19 cellular contexts compared by ENCODE assay signal in the genomic region with DNA sequence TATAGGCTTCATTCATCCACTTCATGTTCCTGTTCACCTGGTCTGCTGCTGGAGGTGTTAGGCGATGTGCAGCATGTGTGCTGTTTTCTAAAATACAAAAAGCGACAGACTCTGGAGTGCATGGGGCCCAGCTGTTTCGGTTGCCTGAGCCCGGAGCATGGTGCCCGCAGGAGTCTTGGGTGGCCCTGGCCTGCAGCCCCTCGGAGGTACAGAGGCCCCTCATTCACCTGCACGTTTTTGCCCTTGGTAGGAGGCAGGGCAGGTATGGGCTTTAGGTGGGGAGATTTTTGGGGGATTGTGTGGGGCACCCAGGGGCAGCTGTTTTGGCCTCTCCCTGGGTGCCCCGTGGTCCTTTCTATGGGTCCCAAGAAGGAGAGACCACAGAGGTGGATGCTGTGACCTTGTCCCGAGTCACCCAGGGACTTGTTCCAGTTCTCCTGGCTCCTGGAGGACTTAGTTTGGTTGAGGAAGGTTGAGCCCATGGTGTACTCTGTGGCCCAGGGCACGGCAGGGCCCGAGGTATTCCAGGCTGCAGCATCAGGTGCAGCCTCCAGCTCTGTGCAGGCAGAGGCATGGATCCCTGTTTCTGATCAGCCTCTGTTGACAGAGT.
"Had no signal": no experiment of that assay in that cellular context is flagged by ENCODE, and none has a peak within 500 bp of the region (broad histone marks: within the 10 kb centered on the region; RNA-seq: fewer than 3 reads in every experiment).

No MANE protein-coding gene starts in this region.

- H3K9me3 Mint-ChIP-seq: activated CD4-positive, alpha-beta T cell treated with anti-CD3 and anti-CD28 coated beads, Interleukin-2, amount 10 ng/mL, durations not matched to agents 24 days and 14 days; activated naive CD4-positive, alpha-beta T cell treated with anti-CD3 and anti-CD28 coated beads, Interleukin-2, amount 50 U/mL, for 24 hours; naive B cell; neural crest cell; stimulated activated naive CD8-positive, alpha-beta T cell treated with anti-CD3 and anti-CD28 coated beads, Interleukin-15, amount 100 ng/mL, for 72 hours; T-cell; T-helper 2 cell treated with Interferon-gamma antibody and Interleukin-4, amounts not matched to agents 5 μg/mL and 100 μg/mL, for 36 hours had no signal

- H3K4me1 ChIP-seq: body of pancreas, foreskin keratinocyte, SJCRH30 had no signal

- H3K9me3 ChIP-seq: body of pancreas, SJCRH30 had no signal

- H3K27ac ChIP-seq: body of pancreas, foreskin keratinocyte, hepatocyte, SJCRH30, VCaP had no signal

- ATAC-seq: activated CD4-positive, CD25-positive, alpha-beta regulatory T cell treated with anti-CD3 and anti-CD28 coated beads, Interleukin-2, amount 50 U/mL, for 24 hours; activated CD8-positive, alpha-beta T cell treated with anti-CD3 and anti-CD28 coated beads, Interleukin-2, amount 10 ng/mL, durations not matched to agents 7 days and 5 days; body of pancreas; foreskin keratinocyte; stimulated activated naive CD8-positive, alpha-beta T cell treated with anti-CD3 and anti-CD28 coated beads, Interleukin-15, amount 100 ng/mL, for 72 hours; T-cell had no signal

- H3K4me2 ChIP-seq: hepatocyte had no signal

- H3K27ac Mint-ChIP-seq: activated CD4-positive, alpha-beta T cell treated with anti-CD3 and anti-CD28 coated beads, Interleukin-2, amount 10 ng/mL, durations not matched to agents 24 days and 14 days; activated CD8-positive, alpha-beta T cell treated with anti-CD3 and anti-CD28 coated beads, Interleukin-2, amount 10 ng/mL, durations not matched to agents 7 days and 5 days; naive B cell; T-cell; T-helper 2 cell treated with Interferon-gamma antibody and Interleukin-4, amounts not matched to agents 5 μg/mL and 100 μg/mL, for 36 hours had no signal

- H3K27me3 ChIP-seq: body of pancreas, foreskin keratinocyte, hepatocyte, SJCRH30 had no signal

- H2AFZ ChIP-seq: hepatocyte had no signal

- H3K4me3 Mint-ChIP-seq: activated CD4-positive, alpha-beta T cell treated with anti-CD3 and anti-CD28 coated beads, Interleukin-2, amount 10 ng/mL, durations not matched to agents 24 days and 14 days; activated CD8-positive, alpha-beta T cell treated with anti-CD3 and anti-CD28 coated beads, Interleukin-2, amount 10 ng/mL, durations not matched to agents 7 days and 5 days; activated naive CD4-positive, alpha-beta T cell treated with anti-CD3 and anti-CD28 coated beads, Interleukin-2, amount 50 U/mL, for 24 hours; neural crest cell; stimulated activated naive CD8-positive, alpha-beta T cell treated with anti-CD3 and anti-CD28 coated beads, Interleukin-15, amount 100 ng/mL, for 72 hours; T-cell; T-helper 2 cell treated with Interferon-gamma antibody and Interleukin-4, amounts not matched to agents 5 μg/mL and 100 μg/mL, for 36 hours had no signal

- H3K27me3 Mint-ChIP-seq: activated CD4-positive, alpha-beta T cell treated with anti-CD3 and anti-CD28 coated beads, Interleukin-2, amount 10 ng/mL, durations not matched to agents 24 days and 14 days; activated naive CD4-positive, alpha-beta T cell treated with anti-CD3 and anti-CD28 coated beads, Interleukin-2, amount 50 U/mL, for 24 hours; naive B cell; stimulated activated naive CD8-positive, alpha-beta T cell treated with anti-CD3 and anti-CD28 coated beads, Interleukin-15, amount 100 ng/mL, for 72 hours; T-cell had no signal

- H3K4me1 Mint-ChIP-seq: activated CD4-positive, alpha-beta T cell treated with anti-CD3 and anti-CD28 coated beads, Interleukin-2, amount 10 ng/mL, durations not matched to agents 24 days and 14 days; activated naive CD4-positive, alpha-beta T cell treated with anti-CD3 and anti-CD28 coated beads, Interleukin-2, amount 50 U/mL, for 24 hours; naive B cell; neural crest cell; stimulated activated naive CD8-positive, alpha-beta T cell treated with anti-CD3 and anti-CD28 coated beads, Interleukin-15, amount 100 ng/mL, for 72 hours; T-cell had no signal

- DNase-seq: activated CD4-positive, alpha-beta T cell treated with anti-CD3 and anti-CD28 coated beads, Interleukin-2, amount 10 ng/mL, durations not matched to agents 24 days and 14 days; activated CD8-positive, alpha-beta T cell treated with anti-CD3 and anti-CD28 coated beads, Interleukin-2, amount 10 ng/mL, durations not matched to agents 7 days and 5 days; activated gamma-delta T cell treated with Interleukin-2 at 50 U/mL for 16 hours; anterior cingulate cortex; effector CD8-positive, alpha-beta T cell; foreskin keratinocyte; naive B cell; occipital lobe; SJCRH30; stimulated activated naive CD8-positive, alpha-beta T cell treated with anti-CD3 and anti-CD28 coated beads, Interleukin-15, amount 100 ng/mL, for 72 hours; T-cell; trophoblast cell had no signal

- H3K4me3 ChIP-seq: body of pancreas, hepatocyte, SJCRH30 had no signal
